Comparison of ENCODE assay signal across 9 cellular contexts in the genomic region with DNA sequence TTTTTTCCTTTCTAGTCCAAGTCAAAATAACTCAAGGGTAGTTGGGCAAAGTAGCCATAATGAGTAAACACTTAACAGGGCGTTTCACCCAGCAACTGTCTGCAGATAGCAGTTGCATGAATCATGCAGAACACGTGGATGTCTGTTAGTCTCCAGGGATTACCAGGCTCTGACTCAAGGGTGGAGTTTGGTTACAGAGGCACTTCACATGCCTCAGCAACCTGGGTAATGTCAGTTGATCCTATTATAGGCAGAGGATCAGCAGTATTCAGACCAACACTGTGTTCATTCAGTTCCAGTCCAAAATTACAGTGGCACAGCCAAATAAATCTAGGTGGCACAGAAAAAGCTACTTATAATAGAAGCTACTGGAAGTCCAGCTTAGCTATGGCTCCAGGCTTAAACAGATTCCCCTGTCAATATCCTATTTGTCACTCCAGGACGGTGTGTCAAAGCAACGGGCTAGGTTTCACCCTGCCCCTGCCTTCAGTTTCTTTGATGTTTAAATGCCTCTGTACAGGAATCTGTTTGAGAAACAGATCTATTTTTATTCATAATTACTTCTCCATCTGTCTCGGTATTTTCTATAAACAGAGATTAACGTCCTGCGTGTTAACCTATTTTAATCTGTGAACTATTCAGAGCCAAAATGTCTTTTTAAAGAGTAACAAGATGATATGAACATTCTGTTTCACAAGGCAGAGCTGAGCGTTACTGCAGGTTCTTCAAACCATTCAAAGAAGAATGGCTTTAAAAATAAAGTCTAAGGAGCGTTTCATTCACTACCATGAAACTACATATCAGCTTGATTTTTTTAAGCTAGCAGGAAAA.
DNase-seq lines count a peak whose midpoint lies in the region; ATAC-seq and TF ChIP-seq lines count a peak whose summit lies in the region.
"Had no signal": no experiment of that assay in that cellular context is flagged by ENCODE, and none has a peak within 500 bp of the region (broad histone marks: within the 10 kb centered on the region; RNA-seq: fewer than 3 reads in every experiment).

No MANE protein-coding gene starts in this region.

- POLR2A ChIA-PET in WTC11 (lab: Charles Lee) = no interaction called here

- peak in 1 of 2 donors; percentile 7 for TF ChIP-seq POLR2A in heart left ventricle (IDR thresholded peaks at IDR 0.05)

- CTCF ChIA-PET in WTC11 (lab: Charles Lee) = no interaction called here

- H3K27ac ChIP-seq in heart left ventricle = peak overlapping the region; percentile 88 to 99 (median 92)
- H3K27ac ChIP-seq: parathyroid adenoma had no signal

- H3K27ac Mint-ChIP-seq in WTC11 = no peak overlapping the region

- WGBS in heart left ventricle, 4 donors = 3 to 11% (median 8%) methylated on average over 9 of the region's 9 CpGs

- no peaks in the 10 kb centered on the region for H3K27me3 ChIP-seq in heart left ventricle

- H3K9me3 Mint-ChIP-seq in WTC11 = no peaks in the 10 kb centered on the region

- H3K4me1 ChIP-seq in heart left ventricle = peaks cover 10 to 44% (median 34%) of the 10 kb centered on the region in 12 donors
- H3K4me1 ChIP-seq: parathyroid adenoma had no signal

- TF ChIP-seq CTCF in WTC11 (IDR thresholded peaks at IDR 0.05) (no peak), heart left ventricle (IDR thresholded peaks at IDR 0.05) (no peak)

- peaks cover 0 to 3% (median 0%) of the 10 kb centered on the region in 12 donors for H3K9me3 ChIP-seq in heart left ventricle

- no peak overlapping the region for H3K4me3 Mint-ChIP-seq in WTC11

- no peaks in the 10 kb centered on the region for H3K4me1 Mint-ChIP-seq in WTC11

- no peaks in the 10 kb centered on the region for H3K27me3 Mint-ChIP-seq in WTC11 (ENCODE audit: low read depth)

- peak; percentile 13 for DNase-seq in stimulated activated naive CD4-positive, alpha-beta T cell treated with Interleukin-2 at 50 U/mL for 16 hours (lab: John Stamatoyannopoulos, UW)
- DNase-seq in stimulated activated naive CD4-positive, alpha-beta T cell (lab: John Stamatoyannopoulos, UW) = no peak
- DNase-seq in NCI-H2029 (lab: John Stamatoyannopoulos, UW) (peak; percentile 69), WTC11 (ENCODE audit: low spot score) (no peak), heart left ventricle (peak in 4 of 5 donors; percentile 77 to 85 (median 80)), skeletal muscle cell (ENCODE audit: low read depth) (peak; percentile 99), middle frontal gyrus (ENCODE audit: extremely low spot score, low spot score) (no peak)

- H3K4me3 ChIP-seq in heart left ventricle = peak overlapping the region in 6 of 12 donors; percentile 3 to 27 (median 10)
- no peak overlapping the region for H3K4me3 ChIP-seq in skeletal muscle cell (ENCODE audit: low read depth, low read length)

- ATAC-seq in HG02885 (IDR thresholded peaks at IDR 0.05; ENCODE audit: poor library complexity, unreplicated experiment) (peak; percentile 82), WTC11 (no peak; the same call in 1 of the 2 replicates), heart left ventricle (peak; percentile 84 to 95 (median 92))

- H3K36me3 Mint-ChIP-seq in WTC11 = no peaks in the 10 kb centered on the region

- intact Hi-C loops in heart left ventricle (cut with DNase I) = loop anchor here in 9 of 10 donors (1.0 to 10.0 kb wide), 21 partner anchors 39 to 1469 kb away; a partner anchor contains a TSS

- H3K36me3 ChIP-seq in heart left ventricle = no peaks in the 10 kb centered on the region

TF ChIP-seq in WTC11, 78 proteins besides CTCF, POLR2A, EP300 and RAD21:
- peak; percentile 25; the same call in 1 of the 2 replicates for TF ChIP-seq GABPB1 (CRISPR knock-in tag; IDR thresholded peaks at IDR 0.05)
- TF ChIP-seq, protein P1, sequence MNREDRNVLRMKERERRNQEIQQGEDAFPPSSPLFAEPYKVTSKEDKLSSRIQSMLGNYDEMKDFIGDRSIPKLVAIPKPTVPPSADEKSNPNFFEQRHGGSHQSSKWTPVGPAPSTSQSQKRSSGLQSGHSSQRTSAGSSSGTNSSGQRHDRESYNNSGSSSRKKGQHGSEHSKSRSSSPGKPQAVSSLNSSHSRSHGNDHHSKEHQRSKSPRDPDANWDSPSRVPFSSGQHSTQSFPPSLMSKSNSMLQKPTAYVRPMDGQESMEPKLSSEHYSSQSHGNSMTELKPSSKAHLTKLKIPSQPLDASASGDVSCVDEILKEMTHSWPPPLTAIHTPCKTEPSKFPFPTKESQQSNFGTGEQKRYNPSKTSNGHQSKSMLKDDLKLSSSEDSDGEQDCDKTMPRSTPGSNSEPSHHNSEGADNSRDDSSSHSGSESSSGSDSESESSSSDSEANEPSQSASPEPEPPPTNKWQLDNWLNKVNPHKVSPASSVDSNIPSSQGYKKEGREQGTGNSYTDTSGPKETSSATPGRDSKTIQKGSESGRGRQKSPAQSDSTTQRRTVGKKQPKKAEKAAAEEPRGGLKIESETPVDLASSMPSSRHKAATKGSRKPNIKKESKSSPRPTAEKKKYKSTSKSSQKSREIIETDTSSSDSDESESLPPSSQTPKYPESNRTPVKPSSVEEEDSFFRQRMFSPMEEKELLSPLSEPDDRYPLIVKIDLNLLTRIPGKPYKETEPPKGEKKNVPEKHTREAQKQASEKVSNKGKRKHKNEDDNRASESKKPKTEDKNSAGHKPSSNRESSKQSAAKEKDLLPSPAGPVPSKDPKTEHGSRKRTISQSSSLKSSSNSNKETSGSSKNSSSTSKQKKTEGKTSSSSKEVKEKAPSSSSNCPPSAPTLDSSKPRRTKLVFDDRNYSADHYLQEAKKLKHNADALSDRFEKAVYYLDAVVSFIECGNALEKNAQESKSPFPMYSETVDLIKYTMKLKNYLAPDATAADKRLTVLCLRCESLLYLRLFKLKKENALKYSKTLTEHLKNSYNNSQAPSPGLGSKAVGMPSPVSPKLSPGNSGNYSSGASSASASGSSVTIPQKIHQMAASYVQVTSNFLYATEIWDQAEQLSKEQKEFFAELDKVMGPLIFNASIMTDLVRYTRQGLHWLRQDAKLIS (CRISPR knock-in tag; IDR thresholded peaks at IDR 0.05; ENCODE audit: borderline replicate concordance) = no peak

Comparison
In these comparisons a context has a peak if more than half of its experiments do, and no peak if none do; other contexts are left out.
1. DNase-seq: peak in stimulated activated naive CD4-positive, alpha-beta T cell treated with Interleukin-2 at 50 U/mL for 16 hours (single experiment), NCI-H2029 (single experiment), heart left ventricle (4 of 5) and skeletal muscle cell (single experiment); none in stimulated activated naive CD4-positive, alpha-beta T cell (0 of 6), WTC11 (single experiment) and middle frontal gyrus (single experiment).